34 cellular contexts compared by ENCODE assay signal in the genomic region with DNA sequence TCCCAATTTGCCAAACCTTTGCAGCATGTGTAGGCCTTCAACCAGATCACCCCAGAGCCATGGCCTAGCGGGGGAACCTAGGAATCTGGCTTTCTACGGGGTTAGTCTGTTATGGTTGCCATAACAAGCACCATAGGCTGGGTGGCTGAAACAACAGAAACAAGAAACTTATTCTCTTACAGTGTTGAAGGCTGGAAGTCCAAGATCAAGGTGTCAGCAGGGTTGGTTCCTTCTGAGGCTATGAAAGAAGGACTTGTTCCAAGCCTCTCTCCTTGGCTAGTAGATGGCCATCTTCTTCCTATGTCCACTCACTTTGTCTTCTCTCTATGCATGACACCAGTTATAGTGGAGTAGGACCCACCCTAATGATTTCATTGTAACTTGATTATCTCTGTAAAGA. TPM values are rescaled to one million over a fixed set of nuclear protein-coding genes. Genes with fewer than 3 reads are reported as not detected.
"Had no signal": no experiment of that assay in that cellular context is flagged by ENCODE, and none has a peak within 500 bp of the region (broad histone marks: within the 10 kb centered on the region; RNA-seq: fewer than 3 reads in every experiment).

No MANE protein-coding gene starts in this region.

- H3K27ac Mint-ChIP-seq: activated B cell treated with CpG ODN at 0.5 μM for 24 hours; activated CD4-positive, alpha-beta memory T cell treated with anti-CD3 and anti-CD28 coated beads for 36 hours; activated CD8-positive, alpha-beta memory T cell treated with anti-CD3 and anti-CD28 coated beads, Interleukin-2, amount 10 ng/mL, durations not matched to agents 7 days and 5 days; activated CD8-positive, alpha-beta T cell treated with anti-CD3 and anti-CD28 coated beads, Interleukin-2, amount 10 ng/mL, durations not matched to agents 7 days and 5 days; activated naive CD4-positive, alpha-beta T cell treated with anti-CD3 and anti-CD28 coated beads, Interleukin-2, amount 10 ng/mL, durations not matched to agents 7 days and 5 days; activated naive CD8-positive, alpha-beta T cell treated with anti-CD3 and anti-CD28 coated beads, Interleukin-2, amount 10 ng/mL, durations not matched to agents 7 days and 5 days; activated T-cell treated with anti-CD3 and anti-CD28 coated beads, Interleukin-2, amount 50 U/mL, for 24 hours; activated T-cell treated with anti-CD3 and anti-CD28 coated beads, Interleukin-2, amount 50 U/mL, for 72 hours; dendritic cell treated with granulocyte-macrophage colony-stimulating factor and Interleukin-4, amounts not matched to agents 40 ng/mL and 50 ng/mL, for 4 days; endodermal cell; T-helper 17 cell; T-helper 2 cell treated with Interferon-gamma antibody and Interleukin-4, amounts not matched to agents 5 μg/mL and 100 μg/mL, for 36 hours had no signal

- H3K4me1 ChIP-seq: ascending aorta, colonic mucosa, gastrocnemius medialis had no signal

- DNase-seq: activated B cell treated with CpG ODN at 0.5 μM for 24 hours; activated CD4-positive, alpha-beta memory T cell treated with anti-CD3 and anti-CD28 coated beads for 36 hours; activated CD4-positive, alpha-beta T cell treated with anti-CD3 and anti-CD28 coated beads for 48 hours; activated CD8-positive, alpha-beta memory T cell treated with anti-CD3 and anti-CD28 coated beads, Interleukin-2, amount 10 ng/mL, durations not matched to agents 7 days and 5 days; activated CD8-positive, alpha-beta memory T cell treated with anti-CD3 and anti-CD28 coated beads, Interleukin-2, amount 50 U/mL, for 48 hours; activated CD8-positive, alpha-beta T cell treated with anti-CD3 and anti-CD28 coated beads, Interleukin-2, amount 10 ng/mL, durations not matched to agents 7 days and 5 days; activated gamma-delta T cell; activated naive CD4-positive, alpha-beta T cell; activated naive CD4-positive, alpha-beta T cell treated with anti-CD3 and anti-CD28 coated beads, Interleukin-2, amount 10 ng/mL, durations not matched to agents 7 days and 5 days; activated naive CD8-positive, alpha-beta T cell treated with anti-CD3 and anti-CD28 coated beads, Interleukin-2, amount 10 ng/mL, durations not matched to agents 7 days and 5 days; activated T-cell treated with anti-CD3 and anti-CD28 coated beads for 4 hours; activated T-cell treated with anti-CD3 and anti-CD28 coated beads, Interleukin-2, amount 50 U/mL, for 24 hours; activated T-cell treated with anti-CD3 and anti-CD28 coated beads, Interleukin-2, amount 50 U/mL, for 72 hours; central memory CD4-positive, alpha-beta T cell; cerebellar nuclear complex; colonic mucosa; dorsolateral prefrontal cortex; effector memory CD4-positive, alpha-beta T cell; foreskin fibroblast; gastrocnemius medialis; heart right ventricle; T-helper 1 cell; T-helper 17 cell; T1000; WERI-Rb-1 had no signal

- H3K4me3 Mint-ChIP-seq: activated B cell treated with CpG ODN at 0.5 μM for 24 hours; activated CD4-positive, alpha-beta memory T cell treated with anti-CD3 and anti-CD28 coated beads for 36 hours; activated CD8-positive, alpha-beta memory T cell treated with anti-CD3 and anti-CD28 coated beads, Interleukin-2, amount 10 ng/mL, durations not matched to agents 7 days and 5 days; activated CD8-positive, alpha-beta T cell treated with anti-CD3 and anti-CD28 coated beads, Interleukin-2, amount 10 ng/mL, durations not matched to agents 7 days and 5 days; activated naive CD4-positive, alpha-beta T cell treated with anti-CD3 and anti-CD28 coated beads, Interleukin-2, amount 10 ng/mL, durations not matched to agents 7 days and 5 days; activated naive CD8-positive, alpha-beta T cell treated with anti-CD3 and anti-CD28 coated beads, Interleukin-2, amount 10 ng/mL, durations not matched to agents 7 days and 5 days; activated T-cell treated with anti-CD3 and anti-CD28 coated beads, Interleukin-2, amount 50 U/mL, for 24 hours; activated T-cell treated with anti-CD3 and anti-CD28 coated beads, Interleukin-2, amount 50 U/mL, for 72 hours; brain; dendritic cell treated with granulocyte-macrophage colony-stimulating factor and Interleukin-4, amounts not matched to agents 40 ng/mL and 50 ng/mL, for 4 days; endodermal cell; T-helper 17 cell; T-helper 2 cell treated with Interferon-gamma antibody and Interleukin-4, amounts not matched to agents 5 μg/mL and 100 μg/mL, for 36 hours had no signal

- H3K36me3 ChIP-seq: ascending aorta, breast epithelium, cardiac muscle cell, colonic mucosa, gastrocnemius medialis, WERI-Rb-1 had no signal

- H3K27ac ChIP-seq: ascending aorta, cardiac muscle cell, gastrocnemius medialis, WERI-Rb-1 had no signal

- H3K36me3 Mint-ChIP-seq: activated CD4-positive, alpha-beta memory T cell treated with anti-CD3 and anti-CD28 coated beads for 36 hours; activated CD8-positive, alpha-beta memory T cell treated with anti-CD3 and anti-CD28 coated beads, Interleukin-2, amount 10 ng/mL, durations not matched to agents 7 days and 5 days; activated naive CD4-positive, alpha-beta T cell treated with anti-CD3 and anti-CD28 coated beads, Interleukin-2, amount 10 ng/mL, durations not matched to agents 7 days and 5 days; activated naive CD4-positive, alpha-beta T cell treated with anti-CD3 and anti-CD28 coated beads, Interleukin-2, amount 50 U/mL, for 72 hours; activated naive CD8-positive, alpha-beta T cell treated with anti-CD3 and anti-CD28 coated beads, Interleukin-2, amount 10 ng/mL, durations not matched to agents 7 days and 5 days; brain had no signal

- H3K27me3 Mint-ChIP-seq: activated CD4-positive, alpha-beta memory T cell treated with anti-CD3 and anti-CD28 coated beads for 36 hours; activated T-cell treated with anti-CD3 and anti-CD28 coated beads, Interleukin-2, amount 50 U/mL, for 24 hours; brain had no signal

- H3K27me3 ChIP-seq: ascending aorta, breast epithelium, cardiac muscle cell, colonic mucosa, dorsolateral prefrontal cortex, gastrocnemius medialis, heart right ventricle had no signal

- H3K9me3 Mint-ChIP-seq: activated B cell treated with CpG ODN at 0.5 μM for 24 hours; activated CD4-positive, alpha-beta memory T cell treated with anti-CD3 and anti-CD28 coated beads for 36 hours; activated naive CD4-positive, alpha-beta T cell treated with anti-CD3 and anti-CD28 coated beads, Interleukin-2, amount 10 ng/mL, durations not matched to agents 7 days and 5 days; activated naive CD4-positive, alpha-beta T cell treated with anti-CD3 and anti-CD28 coated beads, Interleukin-2, amount 50 U/mL, for 72 hours; activated T-cell treated with anti-CD3 and anti-CD28 coated beads, Interleukin-2, amount 50 U/mL, for 24 hours; activated T-cell treated with anti-CD3 and anti-CD28 coated beads, Interleukin-2, amount 50 U/mL, for 72 hours; brain; dendritic cell treated with granulocyte-macrophage colony-stimulating factor and Interleukin-4, amounts not matched to agents 40 ng/mL and 50 ng/mL, for 4 days; endodermal cell; T-helper 2 cell treated with Interferon-gamma antibody and Interleukin-4, amounts not matched to agents 5 μg/mL and 100 μg/mL, for 36 hours had no signal

- H3K4me1 Mint-ChIP-seq: activated B cell treated with CpG ODN at 0.5 μM for 24 hours; activated CD8-positive, alpha-beta memory T cell treated with anti-CD3 and anti-CD28 coated beads, Interleukin-2, amount 10 ng/mL, durations not matched to agents 7 days and 5 days; activated naive CD4-positive, alpha-beta T cell treated with anti-CD3 and anti-CD28 coated beads, Interleukin-2, amount 10 ng/mL, durations not matched to agents 7 days and 5 days; activated naive CD8-positive, alpha-beta T cell treated with anti-CD3 and anti-CD28 coated beads, Interleukin-2, amount 10 ng/mL, durations not matched to agents 7 days and 5 days had no signal

- H3K4me3 ChIP-seq: ascending aorta, breast epithelium, cardiac muscle cell, colonic mucosa, dorsolateral prefrontal cortex, gastrocnemius medialis, heart right ventricle had no signal

- H3K9me3 ChIP-seq: ascending aorta, breast epithelium, colonic mucosa, gastrocnemius medialis, heart right ventricle had no signal

RNA-seq across cellular contexts. Expression of gene FGF1, which starts 6.1 kb away (rescaled TPM):
- total RNA-seq: activated B cell treated with CpG ODN at 0.5 μM for 24 hours; activated CD4-positive, alpha-beta memory T cell treated with anti-CD3 and anti-CD28 coated beads for 36 hours; activated CD8-positive, alpha-beta memory T cell treated with anti-CD3 and anti-CD28 coated beads for 36 hours; activated CD8-positive, alpha-beta memory T cell treated with anti-CD3 and anti-CD28 coated beads, Interleukin-2, amount 10 ng/mL, durations not matched to agents 7 days and 5 days; activated CD8-positive, alpha-beta T cell treated with anti-CD3 and anti-CD28 coated beads, Interleukin-2, amount 10 ng/mL, durations not matched to agents 7 days and 5 days; activated naive CD4-positive, alpha-beta T cell treated with anti-CD3 and anti-CD28 coated beads, Interleukin-2, amount 50 U/mL, for 72 hours; activated naive CD8-positive, alpha-beta T cell treated with anti-CD3 and anti-CD28 coated beads, Interleukin-2, amount 10 ng/mL, durations not matched to agents 7 days and 5 days; activated T-cell treated with anti-CD3 and anti-CD28 coated beads, Interleukin-2, amount 50 U/mL, for 72 hours; cardiac muscle cell; T-helper 17 cell had no signal
- polyA plus RNA-seq: cardiac muscle cell had no signal
